In the genomic region with DNA sequence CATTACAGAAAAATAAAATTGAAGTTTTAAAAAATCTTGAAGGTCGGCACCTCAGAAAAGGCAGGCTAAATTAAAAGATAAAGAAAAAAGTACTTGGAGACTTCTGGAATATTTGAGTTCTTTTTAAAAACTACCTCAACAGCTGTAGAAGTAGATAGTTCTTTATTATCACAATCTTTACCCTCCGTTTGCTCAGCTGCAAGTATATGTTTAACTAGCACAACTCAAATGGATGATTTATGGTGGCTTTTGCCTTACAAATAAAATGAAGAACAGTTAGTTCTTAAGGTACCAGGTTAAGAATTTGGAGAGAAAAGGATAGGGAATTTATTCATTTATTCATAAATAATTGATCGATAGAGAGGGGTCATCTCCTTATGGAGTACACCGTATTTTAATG, we compare ENCODE assay signal across 14 cellular contexts.
A peak's percentile ranks its signal among the peaks of the same experiment; 100 is the strongest.
DNase-seq lines count a peak whose midpoint lies in the region; ATAC-seq and TF ChIP-seq lines count a peak whose summit lies in the region.
"Had no signal": no experiment of that assay in that cellular context is flagged by ENCODE, and none has a peak within 500 bp of the region (broad histone marks: within the 10 kb centered on the region; RNA-seq: fewer than 3 reads in every experiment).

No MANE protein-coding gene starts in this region.

- H3K4me1 Mint-ChIP-seq in nephron = peaks cover 6% of the 10 kb centered on the region

- TF ChIP-seq CTCF in VCaP (conservative IDR thresholded peaks at IDR 0.05) (no peak), nephron (IDR thresholded peaks at IDR 0.05; ENCODE audit: unreplicated experiment in 3 of 3) (no peak)

- H3K27me3 Mint-ChIP-seq in nephron (ENCODE audit: low read depth) = no peaks in the 10 kb centered on the region

- DNase-seq in NCI-H146 (lab: John Stamatoyannopoulos, UW) = peak; percentile 82
- DNase-seq in NCI-H748 (lab: John Stamatoyannopoulos, UW; ENCODE audit: unreplicated experiment) = peak; percentile 47
- no peak for DNase-seq in amygdala (lab: John Stamatoyannopoulos, UW)
- DNase-seq: DND-41, KG1, NCI-H1092 treated with DMSO at 0.1 percent for 48 hours, Right ventricle myocardium superior had no signal

- ATAC-seq in HG03520 (IDR thresholded peaks at IDR 0.05; ENCODE audit: unreplicated experiment) (no peak), GM21723 (IDR thresholded peaks at IDR 0.05; ENCODE audit: unreplicated experiment) (no peak), HG02759 (IDR thresholded peaks at IDR 0.05; ENCODE audit: unreplicated experiment) (no peak)
- ATAC-seq: GM12878 had no signal

- peaks cover 12% of the 10 kb centered on the region for H3K9me3 Mint-ChIP-seq in nephron

- H3K27ac ChIP-seq in VCaP = peak overlapping the region; percentile 70
- H3K27ac ChIP-seq: SK-N-MC had no signal

- peaks cover 19% of the 10 kb centered on the region for H3K36me3 Mint-ChIP-seq in nephron (ENCODE audit: low read depth)

- no peak overlapping the region for H3K4me3 Mint-ChIP-seq in nephron

- peak overlapping the region; percentile 73 to 76 (median 73) for H3K27ac Mint-ChIP-seq in nephron

Comparison
In these comparisons a context has a peak if more than half of its experiments do, and no peak if none do; other contexts are left out.
1. DNase-seq: peak in NCI-H146 (single experiment) and NCI-H748 (single experiment); none in amygdala (0 of 56).